Comparison of ENCODE assay signal across 21 cellular contexts in genomic region chr1:173407846-173408245, GRCh38.
"Had no signal": no experiment of that assay in that cellular context is flagged by ENCODE, and none has a peak within 500 bp of the region (broad histone marks: within the 10 kb centered on the region; RNA-seq: fewer than 3 reads in every experiment).

No MANE protein-coding gene starts in this region.

- H3K36me3 Mint-ChIP-seq: neural progenitor cell had no signal

- H3K27ac ChIP-seq: epithelial cell of prostate, esophagus muscularis mucosa, gastrocnemius medialis, heart right ventricle, neural progenitor cell, ovary, right atrium auricular region, sigmoid colon, skin epidermis, suprapubic skin, thyroid gland, upper lobe of right lung, vagina had no signal

- H3K27me3 ChIP-seq: esophagus muscularis mucosa, gastrocnemius medialis, heart right ventricle, neural progenitor cell, ovary, right atrium auricular region, sigmoid colon, suprapubic skin, thyroid gland, upper lobe of right lung, vagina had no signal

- H3K4me3 Mint-ChIP-seq: dendritic cell treated with granulocyte-macrophage colony-stimulating factor and Interleukin-4, amounts not matched to agents 40 ng/mL and 50 ng/mL, for 4 days; effector memory CD8-positive, alpha-beta T cell; neural progenitor cell had no signal

- H3K27ac Mint-ChIP-seq: dendritic cell treated with granulocyte-macrophage colony-stimulating factor and Interleukin-4, amounts not matched to agents 40 ng/mL and 50 ng/mL, for 4 days; effector memory CD8-positive, alpha-beta T cell; neural progenitor cell had no signal

- ATAC-seq: effector memory CD8-positive, alpha-beta T cell; gastrocnemius medialis; heart right ventricle; naive thymus-derived CD8-positive, alpha-beta T cell; stimulated activated naive CD8-positive, alpha-beta T cell treated with anti-CD3 and anti-CD28 coated beads, Interleukin-15, Interleukin-2, amounts not matched to agents 100 U/mL and 50 U/mL, for 24 hours had no signal

- H2AFZ ChIP-seq: neural progenitor cell had no signal

- H3K9me3 ChIP-seq: esophagus muscularis mucosa, gastrocnemius medialis, heart right ventricle, ovary, right atrium auricular region, sigmoid colon, suprapubic skin, thyroid gland, upper lobe of right lung, vagina had no signal

- H3K27me3 Mint-ChIP-seq: effector memory CD8-positive, alpha-beta T cell; naive thymus-derived CD8-positive, alpha-beta T cell had no signal

- H3K9ac ChIP-seq: neural progenitor cell had no signal

- H3K4me3 ChIP-seq: esophagus muscularis mucosa, gastrocnemius medialis, heart right ventricle, neural progenitor cell, ovary, right atrium auricular region, skin epidermis, suprapubic skin, thyroid gland, upper lobe of right lung, vagina had no signal

- DNase-seq: effector memory CD8-positive, alpha-beta T cell; gastrocnemius medialis; heart right ventricle; hypothalamus; kidney glomerular epithelial cell; naive thymus-derived CD8-positive, alpha-beta T cell; nucleus accumbens; ovary; sigmoid colon; stimulated activated CD4-positive, alpha-beta T cell treated with anti-CD3 and anti-CD28 coated beads, Interleukin-12 subunit alpha, Interleukin-12 subunit beta, amount 100 ng/mL, for 4 hours; stimulated activated naive CD8-positive, alpha-beta T cell treated with anti-CD3 and anti-CD28 coated beads, Interleukin-15, Interleukin-2, amounts not matched to agents 100 U/mL and 50 U/mL, for 24 hours; thyroid gland; upper lobe of right lung had no signal

- H3K4me2 ChIP-seq: neural progenitor cell had no signal

- H3K9me3 Mint-ChIP-seq: dendritic cell treated with granulocyte-macrophage colony-stimulating factor and Interleukin-4, amounts not matched to agents 40 ng/mL and 50 ng/mL, for 4 days; effector memory CD8-positive, alpha-beta T cell; naive thymus-derived CD8-positive, alpha-beta T cell; neural progenitor cell had no signal

- H3K4me1 ChIP-seq: neural progenitor cell, thyroid gland, vagina had no signal

- H3K36me3 ChIP-seq: gastrocnemius medialis, neural progenitor cell, ovary, right atrium auricular region, sigmoid colon, suprapubic skin, thyroid gland, upper lobe of right lung, vagina had no signal

- H3K4me1 Mint-ChIP-seq: neural progenitor cell had no signal
